In genomic region chr2:10009811-10010781, GRCh38 we compare ENCODE assay signal across 1 cellular context.
TF ChIP-seq lines count a peak whose summit lies in the region.

No MANE protein-coding gene starts in this region.

TF ChIP-seq in HepG2, 621 proteins besides CTCF, POLR2A, EP300 and RAD21 (continues in another document):
- peak; percentile 17; the same call in 1 of the 2 replicates for TF ChIP-seq FOXK1 (CRISPR knock-in tag; IDR thresholded peaks at IDR 0.05; ENCODE audit: borderline replicate concordance, low read depth)
- TF ChIP-seq RARA (CRISPR knock-in tag; IDR thresholded peaks at IDR 0.05) = peak; percentile 85
- 0 out of 2 replicates have a peak, but pooled peaks have one; percentile 17 for TF ChIP-seq HOXA3 (CRISPR knock-in tag; IDR thresholded peaks at IDR 0.05)
- TF ChIP-seq TBL1XR1 (IDR thresholded peaks at IDR 0.05; ENCODE audit: borderline replicate concordance, low read length, partially characterized antibody) = peak; percentile 32
- TF ChIP-seq, protein P1, sequence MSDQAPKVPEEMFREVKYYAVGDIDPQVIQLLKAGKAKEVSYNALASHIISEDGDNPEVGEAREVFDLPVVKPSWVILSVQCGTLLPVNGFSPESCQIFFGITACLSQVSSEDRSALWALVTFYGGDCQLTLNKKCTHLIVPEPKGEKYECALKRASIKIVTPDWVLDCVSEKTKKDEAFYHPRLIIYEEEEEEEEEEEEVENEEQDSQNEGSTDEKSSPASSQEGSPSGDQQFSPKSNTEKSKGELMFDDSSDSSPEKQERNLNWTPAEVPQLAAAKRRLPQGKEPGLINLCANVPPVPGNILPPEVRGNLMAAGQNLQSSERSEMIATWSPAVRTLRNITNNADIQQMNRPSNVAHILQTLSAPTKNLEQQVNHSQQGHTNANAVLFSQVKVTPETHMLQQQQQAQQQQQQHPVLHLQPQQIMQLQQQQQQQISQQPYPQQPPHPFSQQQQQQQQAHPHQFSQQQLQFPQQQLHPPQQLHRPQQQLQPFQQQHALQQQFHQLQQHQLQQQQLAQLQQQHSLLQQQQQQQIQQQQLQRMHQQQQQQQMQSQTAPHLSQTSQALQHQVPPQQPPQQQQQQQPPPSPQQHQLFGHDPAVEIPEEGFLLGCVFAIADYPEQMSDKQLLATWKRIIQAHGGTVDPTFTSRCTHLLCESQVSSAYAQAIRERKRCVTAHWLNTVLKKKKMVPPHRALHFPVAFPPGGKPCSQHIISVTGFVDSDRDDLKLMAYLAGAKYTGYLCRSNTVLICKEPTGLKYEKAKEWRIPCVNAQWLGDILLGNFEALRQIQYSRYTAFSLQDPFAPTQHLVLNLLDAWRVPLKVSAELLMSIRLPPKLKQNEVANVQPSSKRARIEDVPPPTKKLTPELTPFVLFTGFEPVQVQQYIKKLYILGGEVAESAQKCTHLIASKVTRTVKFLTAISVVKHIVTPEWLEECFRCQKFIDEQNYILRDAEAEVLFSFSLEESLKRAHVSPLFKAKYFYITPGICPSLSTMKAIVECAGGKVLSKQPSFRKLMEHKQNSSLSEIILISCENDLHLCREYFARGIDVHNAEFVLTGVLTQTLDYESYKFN (CRISPR knock-in tag; conservative IDR thresholded peaks at IDR 0.05) = peak; percentile 24; the same call in 1 of the 2 replicates
- TF ChIP-seq ZZZ3 (CRISPR knock-in tag; IDR thresholded peaks at IDR 0.05; ENCODE audit: borderline replicate concordance) = 0 out of 2 replicates have a peak, but pooled peaks have one; percentile 40
- TF ChIP-seq ZMAT3 (CRISPR knock-in tag; conservative IDR thresholded peaks at IDR 0.05) = peak; percentile 50; the same call in 1 of the 2 replicates
- TF ChIP-seq ZNF441 (CRISPR knock-in tag; IDR thresholded peaks at IDR 0.05; ENCODE audit: borderline replicate concordance) = peak; percentile 46; the same call in 1 of the 2 replicates
- TF ChIP-seq ZFX (CRISPR knock-in tag; IDR thresholded peaks at IDR 0.05; ENCODE audit: low read depth) = peak; percentile 78
- TF ChIP-seq, protein P2, sequence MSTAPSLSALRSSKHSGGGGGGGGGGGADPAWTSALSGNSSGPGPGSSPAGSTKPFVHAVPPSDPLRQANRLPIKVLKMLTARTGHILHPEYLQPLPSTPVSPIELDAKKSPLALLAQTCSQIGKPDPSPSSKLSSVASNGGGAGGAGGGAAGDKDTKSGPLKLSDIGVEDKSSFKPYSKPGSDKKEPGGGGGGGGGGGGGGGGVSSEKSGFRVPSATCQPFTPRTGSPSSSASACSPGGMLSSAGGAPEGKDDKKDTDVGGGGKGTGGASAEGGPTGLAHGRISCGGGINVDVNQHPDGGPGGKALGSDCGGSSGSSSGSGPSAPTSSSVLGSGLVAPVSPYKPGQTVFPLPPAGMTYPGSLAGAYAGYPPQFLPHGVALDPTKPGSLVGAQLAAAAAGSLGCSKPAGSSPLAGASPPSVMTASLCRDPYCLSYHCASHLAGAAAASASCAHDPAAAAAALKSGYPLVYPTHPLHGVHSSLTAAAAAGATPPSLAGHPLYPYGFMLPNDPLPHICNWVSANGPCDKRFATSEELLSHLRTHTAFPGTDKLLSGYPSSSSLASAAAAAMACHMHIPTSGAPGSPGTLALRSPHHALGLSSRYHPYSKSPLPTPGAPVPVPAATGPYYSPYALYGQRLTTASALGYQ (CRISPR knock-in tag; IDR thresholded peaks at IDR 0.05) = no peak
- TF ChIP-seq MTA1 (CRISPR knock-in tag; IDR thresholded peaks at IDR 0.05; ENCODE audit: borderline replicate concordance) = peak; percentile 17; the same call in 1 of the 2 replicates
- TF ChIP-seq ZFY (CRISPR knock-in tag; IDR thresholded peaks at IDR 0.05) = peak; percentile 72
- TF ChIP-seq SKI (IDR thresholded peaks at IDR 0.05; ENCODE audit: partially characterized antibody) = peak; percentile 94
- no peak for TF ChIP-seq GZF1 (CRISPR knock-in tag; IDR thresholded peaks at IDR 0.05)
- 0 out of 2 replicates have a peak, but pooled peaks have one; percentile 4 for TF ChIP-seq ZBTB38 (CRISPR knock-in tag; IDR thresholded peaks at IDR 0.05)
- TF ChIP-seq ZNF614 (CRISPR knock-in tag; IDR thresholded peaks at IDR 0.05; ENCODE audit: borderline replicate concordance) = no peak
- peak; percentile 20; the same call in 1 of the 2 replicates for TF ChIP-seq MYC (CRISPR knock-in tag; IDR thresholded peaks at IDR 0.05; ENCODE audit: borderline replicate concordance)
- peak; percentile 56; the same call in 1 of the 2 replicates for TF ChIP-seq SALL1 (CRISPR knock-in tag; IDR thresholded peaks at IDR 0.05)
- peak; percentile 69; the same call in 1 of the 2 replicates for TF ChIP-seq TFAP4 (IDR thresholded peaks at IDR 0.05; ENCODE audit: borderline replicate concordance, low read depth)
- TF ChIP-seq ZNF550 (CRISPR knock-in tag; IDR thresholded peaks at IDR 0.05; ENCODE audit: borderline replicate concordance) = no peak
- TF ChIP-seq, protein P3, sequence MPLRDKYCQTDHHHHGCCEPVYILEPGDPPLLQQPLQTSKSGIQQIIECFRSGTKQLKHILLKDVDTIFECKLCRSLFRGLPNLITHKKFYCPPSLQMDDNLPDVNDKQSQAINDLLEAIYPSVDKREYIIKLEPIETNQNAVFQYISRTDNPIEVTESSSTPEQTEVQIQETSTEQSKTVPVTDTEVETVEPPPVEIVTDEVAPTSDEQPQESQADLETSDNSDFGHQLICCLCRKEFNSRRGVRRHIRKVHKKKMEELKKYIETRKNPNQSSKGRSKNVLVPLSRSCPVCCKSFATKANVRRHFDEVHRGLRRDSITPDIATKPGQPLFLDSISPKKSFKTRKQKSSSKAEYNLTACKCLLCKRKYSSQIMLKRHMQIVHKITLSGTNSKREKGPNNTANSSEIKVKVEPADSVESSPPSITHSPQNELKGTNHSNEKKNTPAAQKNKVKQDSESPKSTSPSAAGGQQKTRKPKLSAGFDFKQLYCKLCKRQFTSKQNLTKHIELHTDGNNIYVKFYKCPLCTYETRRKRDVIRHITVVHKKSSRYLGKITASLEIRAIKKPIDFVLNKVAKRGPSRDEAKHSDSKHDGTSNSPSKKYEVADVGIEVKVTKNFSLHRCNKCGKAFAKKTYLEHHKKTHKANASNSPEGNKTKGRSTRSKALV (CRISPR knock-in tag; IDR thresholded peaks at IDR 0.05) = no peak
- no peak for TF ChIP-seq CBX5 (CRISPR knock-in tag; IDR thresholded peaks at IDR 0.05; ENCODE audit: borderline replicate concordance)
- peak; percentile 59; the same call in 1 of the 2 replicates for TF ChIP-seq RNF2 (conservative IDR thresholded peaks at IDR 0.05; ENCODE audit: low read depth)
- TF ChIP-seq ZBTB7A (CRISPR knock-in tag; IDR thresholded peaks at IDR 0.05) = 0 out of 2 replicates have a peak, but pooled peaks have one; percentile 27
- 0 out of 2 replicates have a peak, but pooled peaks have one; percentile 5 for TF ChIP-seq EED (CRISPR knock-in tag; IDR thresholded peaks at IDR 0.05)
- peak; percentile 30; the same call in 1 of the 2 replicates for TF ChIP-seq MED1 (CRISPR knock-in tag; IDR thresholded peaks at IDR 0.05)
- TF ChIP-seq ZNF570 (CRISPR knock-in tag; IDR thresholded peaks at IDR 0.05; ENCODE audit: borderline replicate concordance) = 0 out of 2 replicates have a peak, but pooled peaks have one; percentile 60
- peak; percentile 98 for TF ChIP-seq PPARG (CRISPR knock-in tag; conservative IDR thresholded peaks at IDR 0.05)
- no peak for TF ChIP-seq KAT7 (CRISPR knock-in tag; IDR thresholded peaks at IDR 0.05; ENCODE audit: borderline replicate concordance)
- TF ChIP-seq MAFG (CRISPR knock-in tag; IDR thresholded peaks at IDR 0.05) = 0 out of 2 replicates have a peak, but pooled peaks have one; percentile 27
- peak; percentile 45; the same call in 1 of the 2 replicates for TF ChIP-seq KAT8 (CRISPR knock-in tag; IDR thresholded peaks at IDR 0.05)
- TF ChIP-seq HDAC1 (CRISPR knock-in tag; IDR thresholded peaks at IDR 0.05) = 0 out of 2 replicates have a peak, but pooled peaks have one; percentile 14
- no peak for TF ChIP-seq ZNF781 (CRISPR knock-in tag; IDR thresholded peaks at IDR 0.05; ENCODE audit: borderline replicate concordance, not compliant biosample characterization)
- TF ChIP-seq, protein P4, sequence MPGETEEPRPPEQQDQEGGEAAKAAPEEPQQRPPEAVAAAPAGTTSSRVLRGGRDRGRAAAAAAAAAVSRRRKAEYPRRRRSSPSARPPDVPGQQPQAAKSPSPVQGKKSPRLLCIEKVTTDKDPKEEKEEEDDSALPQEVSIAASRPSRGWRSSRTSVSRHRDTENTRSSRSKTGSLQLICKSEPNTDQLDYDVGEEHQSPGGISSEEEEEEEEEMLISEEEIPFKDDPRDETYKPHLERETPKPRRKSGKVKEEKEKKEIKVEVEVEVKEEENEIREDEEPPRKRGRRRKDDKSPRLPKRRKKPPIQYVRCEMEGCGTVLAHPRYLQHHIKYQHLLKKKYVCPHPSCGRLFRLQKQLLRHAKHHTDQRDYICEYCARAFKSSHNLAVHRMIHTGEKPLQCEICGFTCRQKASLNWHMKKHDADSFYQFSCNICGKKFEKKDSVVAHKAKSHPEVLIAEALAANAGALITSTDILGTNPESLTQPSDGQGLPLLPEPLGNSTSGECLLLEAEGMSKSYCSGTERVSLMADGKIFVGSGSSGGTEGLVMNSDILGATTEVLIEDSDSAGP (CRISPR knock-in tag; IDR thresholded peaks at IDR 0.05; ENCODE audit: borderline replicate concordance) = peak; percentile 54; the same call in 1 of the 2 replicates
- TF ChIP-seq SAP130 (CRISPR knock-in tag; IDR thresholded peaks at IDR 0.05; ENCODE audit: low read depth) = 0 out of 2 replicates have a peak, but pooled peaks have one; percentile 30
- TF ChIP-seq, protein P5, sequence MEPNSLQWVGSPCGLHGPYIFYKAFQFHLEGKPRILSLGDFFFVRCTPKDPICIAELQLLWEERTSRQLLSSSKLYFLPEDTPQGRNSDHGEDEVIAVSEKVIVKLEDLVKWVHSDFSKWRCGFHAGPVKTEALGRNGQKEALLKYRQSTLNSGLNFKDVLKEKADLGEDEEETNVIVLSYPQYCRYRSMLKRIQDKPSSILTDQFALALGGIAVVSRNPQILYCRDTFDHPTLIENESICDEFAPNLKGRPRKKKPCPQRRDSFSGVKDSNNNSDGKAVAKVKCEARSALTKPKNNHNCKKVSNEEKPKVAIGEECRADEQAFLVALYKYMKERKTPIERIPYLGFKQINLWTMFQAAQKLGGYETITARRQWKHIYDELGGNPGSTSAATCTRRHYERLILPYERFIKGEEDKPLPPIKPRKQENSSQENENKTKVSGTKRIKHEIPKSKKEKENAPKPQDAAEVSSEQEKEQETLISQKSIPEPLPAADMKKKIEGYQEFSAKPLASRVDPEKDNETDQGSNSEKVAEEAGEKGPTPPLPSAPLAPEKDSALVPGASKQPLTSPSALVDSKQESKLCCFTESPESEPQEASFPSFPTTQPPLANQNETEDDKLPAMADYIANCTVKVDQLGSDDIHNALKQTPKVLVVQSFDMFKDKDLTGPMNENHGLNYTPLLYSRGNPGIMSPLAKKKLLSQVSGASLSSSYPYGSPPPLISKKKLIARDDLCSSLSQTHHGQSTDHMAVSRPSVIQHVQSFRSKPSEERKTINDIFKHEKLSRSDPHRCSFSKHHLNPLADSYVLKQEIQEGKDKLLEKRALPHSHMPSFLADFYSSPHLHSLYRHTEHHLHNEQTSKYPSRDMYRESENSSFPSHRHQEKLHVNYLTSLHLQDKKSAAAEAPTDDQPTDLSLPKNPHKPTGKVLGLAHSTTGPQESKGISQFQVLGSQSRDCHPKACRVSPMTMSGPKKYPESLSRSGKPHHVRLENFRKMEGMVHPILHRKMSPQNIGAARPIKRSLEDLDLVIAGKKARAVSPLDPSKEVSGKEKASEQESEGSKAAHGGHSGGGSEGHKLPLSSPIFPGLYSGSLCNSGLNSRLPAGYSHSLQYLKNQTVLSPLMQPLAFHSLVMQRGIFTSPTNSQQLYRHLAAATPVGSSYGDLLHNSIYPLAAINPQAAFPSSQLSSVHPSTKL (CRISPR knock-in tag; IDR thresholded peaks at IDR 0.05) = peak; percentile 38; the same call in 1 of the 2 replicates
- TF ChIP-seq ZFP37 (CRISPR knock-in tag; IDR thresholded peaks at IDR 0.05; ENCODE audit: borderline replicate concordance) = no peak
- TF ChIP-seq ZMYM3 (CRISPR knock-in tag; IDR thresholded peaks at IDR 0.05) = 0 out of 2 replicates have a peak, but pooled peaks have one; percentile 30
- TF ChIP-seq RXRA (CRISPR knock-in tag; IDR thresholded peaks at IDR 0.05) = peak; percentile 97
- 0 out of 2 replicates have a peak, but pooled peaks have one; percentile 8 for TF ChIP-seq HNF4A (CRISPR knock-in tag; IDR thresholded peaks at IDR 0.05)
- peak; percentile 58; the same call in 1 of the 2 replicates for TF ChIP-seq KDM5B (CRISPR knock-in tag; IDR thresholded peaks at IDR 0.05; ENCODE audit: borderline replicate concordance)
- TF ChIP-seq, protein P6, sequence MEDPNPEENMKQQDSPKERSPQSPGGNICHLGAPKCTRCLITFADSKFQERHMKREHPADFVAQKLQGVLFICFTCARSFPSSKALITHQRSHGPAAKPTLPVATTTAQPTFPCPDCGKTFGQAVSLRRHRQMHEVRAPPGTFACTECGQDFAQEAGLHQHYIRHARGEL (CRISPR knock-in tag; IDR thresholded peaks at IDR 0.05) = 0 out of 2 replicates have a peak, but pooled peaks have one; percentile 38
- no peak for TF ChIP-seq SIN3A (IDR thresholded peaks at IDR 0.05; ENCODE audit: borderline replicate concordance, low read depth, low read length)
- TF ChIP-seq ZNF737 (CRISPR knock-in tag; IDR thresholded peaks at IDR 0.05; ENCODE audit: borderline replicate concordance) = 0 out of 2 replicates have a peak, but pooled peaks have one; percentile 25
- TF ChIP-seq, protein P7, sequence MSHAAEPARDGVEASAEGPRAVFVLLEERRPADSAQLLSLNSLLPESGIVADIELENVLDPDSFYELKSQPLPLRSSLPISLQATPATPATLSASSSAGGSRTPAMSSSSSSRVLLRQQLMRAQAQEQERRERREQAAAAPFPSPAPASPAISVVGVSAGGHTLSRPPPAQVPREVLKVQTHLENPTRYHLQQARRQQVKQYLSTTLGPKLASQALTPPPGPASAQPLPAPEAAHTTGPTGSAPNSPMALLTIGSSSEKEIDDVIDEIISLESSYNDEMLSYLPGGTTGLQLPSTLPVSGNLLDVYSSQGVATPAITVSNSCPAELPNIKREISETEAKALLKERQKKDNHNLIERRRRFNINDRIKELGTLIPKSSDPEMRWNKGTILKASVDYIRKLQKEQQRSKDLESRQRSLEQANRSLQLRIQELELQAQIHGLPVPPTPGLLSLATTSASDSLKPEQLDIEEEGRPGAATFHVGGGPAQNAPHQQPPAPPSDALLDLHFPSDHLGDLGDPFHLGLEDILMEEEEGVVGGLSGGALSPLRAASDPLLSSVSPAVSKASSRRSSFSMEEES (CRISPR knock-in tag; IDR thresholded peaks at IDR 0.05) = peak; percentile 33; the same call in 1 of the 2 replicates
- TF ChIP-seq GATAD2A (CRISPR knock-in tag; IDR thresholded peaks at IDR 0.05) = peak; percentile 45; the same call in 1 of the 2 replicates
